Comparison of ENCODE assay signal across 11 cellular contexts in genomic region chr21:38780879-38781278, GRCh38. TPM values are rescaled to one million over a fixed set of nuclear protein-coding genes. Genes with fewer than 3 reads are reported as not detected.
DNase-seq lines count a peak whose midpoint lies in the region; ATAC-seq, FAIRE-seq and TF ChIP-seq lines count a peak whose summit lies in the region.
"Had no signal": no experiment of that assay in that cellular context is flagged by ENCODE, and none has a peak within 500 bp of the region (broad histone marks: within the 10 kb centered on the region; RNA-seq: fewer than 3 reads in every experiment).

No MANE protein-coding gene starts in this region.

- no peaks in the 10 kb centered on the region for H3K79me2 ChIP-seq in keratinocyte (ENCODE audit: control insufficient read depth, insufficient read depth, low read length)

- H3K4me1 ChIP-seq in keratinocyte (ENCODE audit: control insufficient read depth, extremely low read depth, insufficient read depth, low read length) = peaks cover 6% of the 10 kb centered on the region
- H3K4me1 ChIP-seq: heart right ventricle had no signal

- no peak overlapping the region for H3K9ac ChIP-seq in keratinocyte (ENCODE audit: control insufficient read depth, extremely low read depth, insufficient read depth, low read length)

- H3K9me3 ChIP-seq in keratinocyte (ENCODE audit: control insufficient read depth, low read depth, low read length) = peaks cover 9% of the 10 kb centered on the region

- no peaks in the 10 kb centered on the region for H3K9me1 ChIP-seq in keratinocyte (ENCODE audit: control insufficient read depth, extremely low read depth, insufficient read depth, low read length)

- H4K20me1 ChIP-seq in keratinocyte (ENCODE audit: control insufficient read depth, extremely low read depth, insufficient read depth, low read length) = no peaks in the 10 kb centered on the region

- peak overlapping the region; percentile 67 for H3K27ac ChIP-seq in keratinocyte (ENCODE audit: control insufficient read depth, insufficient read depth, low read length)
- H3K27ac ChIP-seq: heart right ventricle had no signal

- dilution Hi-C loops in keratinocyte (cut with MboI; ENCODE audit: extremely low pct_ligation_motif_present, low sequenced_read_pairs) = no loop called here

- DNase-seq in keratinocyte (ENCODE audit: low read depth, low spot score) (no peak), DMS153 treated with DMSO at 0.1 percent for 48 hours (lab: John Stamatoyannopoulos, UW; ENCODE audit: unreplicated experiment) (no peak), Right ventricle myocardium superior (no peak), UCSD-AML1 (lab: John Stamatoyannopoulos, UW; ENCODE audit: unreplicated experiment) (no peak), putamen (ENCODE audit: low spot score) (no peak)
- DNase-seq: DMS79, heart right ventricle had no signal

- H3K27me3 ChIP-seq in keratinocyte (ENCODE audit: control insufficient read depth, extremely low read depth, insufficient read depth, low read length) = no peaks in the 10 kb centered on the region
- H3K27me3 ChIP-seq: heart right ventricle had no signal

- intact Hi-C loops in Right ventricle myocardium superior (cut with DNase I) = no loop called here

- no peak overlapping the region for H2AFZ ChIP-seq in keratinocyte (ENCODE audit: control insufficient read depth, low read length)

- no peak for TF ChIP-seq CTCF in keratinocyte (optimal IDR thresholded peaks at IDR 0.05 in 1 of 3, IDR thresholded peaks at IDR 0.05 in 1 of 3, conservative IDR thresholded peaks at IDR 0.05 in 1 of 3; ENCODE audit: extremely low read depth in 1 of 3, insufficient read depth in 2 of 3, low read length in 3 of 3)

- no peak overlapping the region for H3K4me2 ChIP-seq in keratinocyte (ENCODE audit: control insufficient read depth, extremely low read depth, insufficient read depth, low read depth, low read length)

- no peaks in the 10 kb centered on the region for H3K36me3 ChIP-seq in keratinocyte (ENCODE audit: control insufficient read depth in 2 of 2, extremely low read depth in 1 of 2, insufficient read depth in 2 of 2, low read length in 2 of 2)
- H3K36me3 ChIP-seq: heart right ventricle had no signal

- FAIRE-seq in keratinocyte (lab: Jason Lieb, UNC) = no peak

- no peak overlapping the region for H3K4me3 ChIP-seq in keratinocyte (ENCODE audit: control insufficient read depth in 2 of 3, extremely low read depth in 1 of 3, insufficient read depth in 2 of 3, low read depth in 1 of 3, low read length in 3 of 3)
- H3K4me3 ChIP-seq: heart right ventricle had no signal

- peak; percentile 77 for ATAC-seq in GM18517 (IDR thresholded peaks at IDR 0.05; ENCODE audit: unreplicated experiment)
- ATAC-seq in GM21529 (IDR thresholded peaks at IDR 0.05; ENCODE audit: unreplicated experiment) = peak; percentile 62
- peak; percentile 73 for ATAC-seq in HG03558 (IDR thresholded peaks at IDR 0.05; ENCODE audit: extremely low read depth, unreplicated experiment)
- no peak for ATAC-seq in Right ventricle myocardium superior (ENCODE audit: poor library complexity)
- ATAC-seq: heart right ventricle, SK-N-SH treated with all-trans-retinoic acid at 6 μM for 48 hours had no signal

RNA-seq across cellular contexts. Expression of gene ETS2, which starts 24.9 kb away (rescaled TPM):
- 58.5 to 61.4 TPM (median 60.3 TPM) in 3 replicates for polyA plus RNA-seq in keratinocyte
- polyA plus RNA-seq in keratinocyte (2011; ENCODE audit: low read depth) = 143 TPM
- 29.1 and 35.4 TPM in 2 replicates for polyA plus RNA-seq in keratinocyte (2011; cell fraction: cytosol; rRNA removed)
- 122 and 140 TPM in 2 replicates for polyA plus RNA-seq in keratinocyte (2011; cell fraction: nucleus; rRNA removed)
- polyA plus RNA-seq in keratinocyte (2012; ENCODE audit: low replicate concordance) = 37.3 and 92.4 TPM in 2 replicates
- polyA minus RNA-seq in keratinocyte = 46.3 to 57.2 TPM (median 49.1 TPM) in 3 replicates
- polyA minus RNA-seq in keratinocyte (2011; cell fraction: cytosol; rRNA and poly(A)+ RNA removed) = 34.7 TPM
- 70.5 and 112 TPM in 2 replicates for polyA minus RNA-seq in keratinocyte (2011; cell fraction: nucleus; rRNA and poly(A)+ RNA removed)
- total RNA-seq in Right ventricle myocardium superior = 37.2 TPM
